Comparison of ENCODE assay signal across 31 cellular contexts in the genomic region with DNA sequence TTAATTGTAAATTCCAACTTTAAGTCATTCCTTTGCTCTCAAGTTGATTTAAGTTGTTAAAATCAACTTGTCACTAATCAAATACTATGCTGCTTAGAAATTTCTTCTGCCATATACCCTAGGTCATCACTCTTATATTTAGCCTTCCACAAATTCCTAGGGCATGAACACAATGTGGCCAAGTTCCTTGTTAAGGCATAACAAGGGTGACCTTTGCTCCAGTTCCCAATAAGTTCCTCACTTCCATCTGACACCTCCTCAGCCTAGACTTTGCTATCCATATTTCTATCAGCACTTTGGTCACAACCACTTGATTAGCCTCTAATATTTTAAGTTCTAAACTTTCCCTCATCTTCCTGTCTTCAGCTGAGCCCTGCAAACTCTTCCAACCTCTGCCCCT. TPM values are rescaled to one million over a fixed set of nuclear protein-coding genes. Genes with fewer than 3 reads are reported as not detected.
"Had no signal": no experiment of that assay in that cellular context is flagged by ENCODE, and none has a peak within 500 bp of the region (broad histone marks: within the 10 kb centered on the region; RNA-seq: fewer than 3 reads in every experiment).

No MANE protein-coding gene starts in this region.

- H3K36me3 ChIP-seq: adrenal gland, gastrocnemius medialis had no signal

- H3K27ac ChIP-seq: adrenal gland, foreskin keratinocyte, gastrocnemius medialis had no signal

- H3K4me3 ChIP-seq: adrenal gland, body of pancreas, gastrocnemius medialis had no signal

- FAIRE-seq: colon had no signal

- H3K27me3 ChIP-seq: adrenal gland, body of pancreas, gastrocnemius medialis had no signal

- H3K4me3 Mint-ChIP-seq: activated CD4-positive, alpha-beta memory T cell treated with anti-CD3 and anti-CD28 coated beads for 36 hours; activated CD4-positive, alpha-beta T cell treated with anti-CD3 and anti-CD28 coated beads for 36 hours; activated CD4-positive, alpha-beta T cell treated with anti-CD3 and anti-CD28 coated beads, Interleukin-2, amount 10 ng/mL, durations not matched to agents 24 days and 14 days; activated CD8-positive, alpha-beta memory T cell treated with anti-CD3 and anti-CD28 coated beads, Interleukin-2, amount 10 ng/mL, durations not matched to agents 7 days and 5 days; activated CD8-positive, alpha-beta T cell treated with anti-CD3 and anti-CD28 coated beads, Interleukin-2, amount 10 ng/mL, durations not matched to agents 7 days and 5 days; activated naive CD4-positive, alpha-beta T cell treated with anti-CD3 and anti-CD28 coated beads for 36 hours; activated naive CD4-positive, alpha-beta T cell treated with anti-CD3 and anti-CD28 coated beads, Interleukin-2, amount 50 U/mL, for 24 hours; activated naive CD8-positive, alpha-beta T cell treated with anti-CD3 and anti-CD28 coated beads for 36 hours; activated naive CD8-positive, alpha-beta T cell treated with anti-CD3 and anti-CD28 coated beads, Interleukin-2, amount 50 U/mL, for 24 hours; activated T-helper 1 cell treated with anti-CD3 and anti-CD28 coated beads, Interleukin-12 subunit alpha, Interleukin-12 subunit beta, Interleukin-2, Interleukin-4 antibody, amounts not matched to agents 30 ng/mL and 10 ng/mL and 1 ng/mL, durations not matched to agents 14 hours and 24 hours and 36 hours had no signal

- H3K27ac Mint-ChIP-seq: activated CD4-positive, alpha-beta memory T cell treated with anti-CD3 and anti-CD28 coated beads for 36 hours; activated CD4-positive, alpha-beta T cell treated with anti-CD3 and anti-CD28 coated beads for 36 hours; activated CD4-positive, alpha-beta T cell treated with anti-CD3 and anti-CD28 coated beads, Interleukin-2, amount 10 ng/mL, durations not matched to agents 24 days and 14 days; activated CD8-positive, alpha-beta memory T cell treated with anti-CD3 and anti-CD28 coated beads, Interleukin-2, amount 10 ng/mL, durations not matched to agents 7 days and 5 days; activated CD8-positive, alpha-beta T cell treated with anti-CD3 and anti-CD28 coated beads, Interleukin-2, amount 10 ng/mL, durations not matched to agents 7 days and 5 days; activated naive CD4-positive, alpha-beta T cell treated with anti-CD3 and anti-CD28 coated beads for 36 hours; activated naive CD4-positive, alpha-beta T cell treated with anti-CD3 and anti-CD28 coated beads, Interleukin-2, amount 50 U/mL, for 24 hours; activated naive CD8-positive, alpha-beta T cell treated with anti-CD3 and anti-CD28 coated beads for 36 hours; activated naive CD8-positive, alpha-beta T cell treated with anti-CD3 and anti-CD28 coated beads, Interleukin-2, amount 50 U/mL, for 24 hours; activated T-helper 1 cell treated with anti-CD3 and anti-CD28 coated beads, Interleukin-12 subunit alpha, Interleukin-12 subunit beta, Interleukin-2, Interleukin-4 antibody, amounts not matched to agents 30 ng/mL and 10 ng/mL and 1 ng/mL, durations not matched to agents 14 hours and 24 hours and 36 hours; activated T-helper 2 cell treated with anti-CD3 and anti-CD28 coated beads, Interferon-gamma antibody, Interleukin-2, Interleukin-4, amounts not matched to agents 10 μg/mL and 5 μg/mL and 100 μg/mL, durations not matched to agents 14 hours and 24 hours and 36 hours had no signal

- H3K9me3 ChIP-seq: adrenal gland, body of pancreas, gastrocnemius medialis had no signal

- H3K9me3 Mint-ChIP-seq: activated CD4-positive, alpha-beta T cell treated with anti-CD3 and anti-CD28 coated beads, Interleukin-2, amount 10 ng/mL, durations not matched to agents 24 days and 14 days; activated naive CD4-positive, alpha-beta T cell treated with anti-CD3 and anti-CD28 coated beads, Interleukin-2, amount 50 U/mL, for 24 hours; activated T-helper 1 cell treated with anti-CD3 and anti-CD28 coated beads, Interleukin-12 subunit alpha, Interleukin-12 subunit beta, Interleukin-2, Interleukin-4 antibody, amounts not matched to agents 30 ng/mL and 10 ng/mL and 1 ng/mL, durations not matched to agents 14 hours and 24 hours and 36 hours; activated T-helper 2 cell treated with anti-CD3 and anti-CD28 coated beads, Interferon-gamma antibody, Interleukin-2, Interleukin-4, amounts not matched to agents 10 μg/mL and 5 μg/mL and 100 μg/mL, durations not matched to agents 14 hours and 24 hours and 36 hours had no signal

- DNase-seq: activated CD4-positive, alpha-beta memory T cell treated with anti-CD3 and anti-CD28 coated beads for 36 hours; activated CD4-positive, alpha-beta T cell treated with anti-CD3 and anti-CD28 coated beads for 36 hours; activated CD4-positive, alpha-beta T cell treated with anti-CD3 and anti-CD28 coated beads, Interleukin-2, amount 10 ng/mL, durations not matched to agents 24 days and 14 days; activated CD4-positive, CD25-positive, alpha-beta regulatory T cell; activated CD4-positive, CD25-positive, alpha-beta regulatory T cell treated with anti-CD3 and anti-CD28 coated beads, Interleukin-2, amount 50 U/mL, for 72 hours; activated CD8-positive, alpha-beta memory T cell treated with anti-CD3 and anti-CD28 coated beads, Interleukin-2, amount 10 ng/mL, durations not matched to agents 7 days and 5 days; activated CD8-positive, alpha-beta memory T cell treated with anti-CD3 and anti-CD28 coated beads, Interleukin-2, amount 50 U/mL, for 4 hours; activated CD8-positive, alpha-beta T cell treated with anti-CD3 and anti-CD28 coated beads, Interleukin-2, amount 10 ng/mL, durations not matched to agents 7 days and 5 days; activated effector memory CD4-positive, alpha-beta T cell treated with anti-CD3 and anti-CD28 coated beads, Interleukin-2, amount 50 U/mL, for 16 hours; activated naive CD4-positive, alpha-beta T cell treated with anti-CD3 and anti-CD28 coated beads for 36 hours; activated naive CD8-positive, alpha-beta T cell treated with anti-CD3 and anti-CD28 coated beads for 36 hours; activated naive CD8-positive, alpha-beta T cell treated with anti-CD3 and anti-CD28 coated beads, Interleukin-2, amount 50 U/mL, for 24 hours; activated T-cell treated with anti-CD3 and anti-CD28 coated beads, Interleukin-2, amount 50 U/mL, for 1 hour; activated T-cell treated with anti-CD3 and anti-CD28 coated beads, Interleukin-2, amount 50 U/mL, for 48 hours; amygdala; aorta; body of pancreas; caudate nucleus; cortex of kidney; effector CD8-positive, alpha-beta T cell; foreskin keratinocyte; gastrocnemius medialis; glutamatergic neuron; T-helper 2 cell had no signal

- H3K4me1 ChIP-seq: gastrocnemius medialis had no signal

- H3K36me3 Mint-ChIP-seq: activated CD4-positive, alpha-beta memory T cell treated with anti-CD3 and anti-CD28 coated beads for 36 hours; activated CD8-positive, alpha-beta memory T cell treated with anti-CD3 and anti-CD28 coated beads, Interleukin-2, amount 10 ng/mL, durations not matched to agents 7 days and 5 days; activated naive CD4-positive, alpha-beta T cell treated with anti-CD3 and anti-CD28 coated beads, Interleukin-2, amount 50 U/mL, for 24 hours; activated naive CD8-positive, alpha-beta T cell treated with anti-CD3 and anti-CD28 coated beads for 36 hours had no signal

- H3K4me1 Mint-ChIP-seq: activated CD4-positive, alpha-beta T cell treated with anti-CD3 and anti-CD28 coated beads for 36 hours; activated CD4-positive, alpha-beta T cell treated with anti-CD3 and anti-CD28 coated beads, Interleukin-2, amount 10 ng/mL, durations not matched to agents 24 days and 14 days; activated CD8-positive, alpha-beta memory T cell treated with anti-CD3 and anti-CD28 coated beads, Interleukin-2, amount 10 ng/mL, durations not matched to agents 7 days and 5 days; activated naive CD4-positive, alpha-beta T cell treated with anti-CD3 and anti-CD28 coated beads, Interleukin-2, amount 50 U/mL, for 24 hours; activated naive CD8-positive, alpha-beta T cell treated with anti-CD3 and anti-CD28 coated beads for 36 hours; activated naive CD8-positive, alpha-beta T cell treated with anti-CD3 and anti-CD28 coated beads, Interleukin-2, amount 50 U/mL, for 24 hours had no signal

RNA-seq across cellular contexts. Expression of a gene that starts 9.9 kb away (rescaled TPM):
- total RNA-seq: activated CD4-positive, alpha-beta memory T cell treated with anti-CD3 and anti-CD28 coated beads for 36 hours; activated CD4-positive, alpha-beta T cell treated with anti-CD3 and anti-CD28 coated beads for 36 hours; activated CD4-positive, alpha-beta T cell treated with anti-CD3 and anti-CD28 coated beads, Interleukin-2, amount 10 ng/mL, durations not matched to agents 24 days and 14 days; activated CD8-positive, alpha-beta memory T cell treated with anti-CD3 and anti-CD28 coated beads for 36 hours; activated CD8-positive, alpha-beta memory T cell treated with anti-CD3 and anti-CD28 coated beads, Interleukin-2, amount 10 ng/mL, durations not matched to agents 7 days and 5 days; activated CD8-positive, alpha-beta T cell treated with anti-CD3 and anti-CD28 coated beads, Interleukin-2, amount 10 ng/mL, durations not matched to agents 7 days and 5 days; activated naive CD4-positive, alpha-beta T cell treated with anti-CD3 and anti-CD28 coated beads for 36 hours; activated naive CD8-positive, alpha-beta T cell treated with anti-CD3 and anti-CD28 coated beads for 36 hours; activated T-helper 1 cell treated with anti-CD3 and anti-CD28 coated beads, Interleukin-12 subunit alpha, Interleukin-12 subunit beta, Interleukin-2, Interleukin-4 antibody, amounts not matched to agents 30 ng/mL and 10 ng/mL and 1 ng/mL, durations not matched to agents 14 hours and 24 hours and 36 hours; T-helper 1 cell treated with Interleukin-12 subunit alpha and Interleukin-12 subunit beta and Interleukin-4 antibody, amounts not matched to agents 30 ng/mL and 1 ng/mL, for 36 hours had no signal
